ENCODE assay signal across 1 cellular context in the genomic region with DNA sequence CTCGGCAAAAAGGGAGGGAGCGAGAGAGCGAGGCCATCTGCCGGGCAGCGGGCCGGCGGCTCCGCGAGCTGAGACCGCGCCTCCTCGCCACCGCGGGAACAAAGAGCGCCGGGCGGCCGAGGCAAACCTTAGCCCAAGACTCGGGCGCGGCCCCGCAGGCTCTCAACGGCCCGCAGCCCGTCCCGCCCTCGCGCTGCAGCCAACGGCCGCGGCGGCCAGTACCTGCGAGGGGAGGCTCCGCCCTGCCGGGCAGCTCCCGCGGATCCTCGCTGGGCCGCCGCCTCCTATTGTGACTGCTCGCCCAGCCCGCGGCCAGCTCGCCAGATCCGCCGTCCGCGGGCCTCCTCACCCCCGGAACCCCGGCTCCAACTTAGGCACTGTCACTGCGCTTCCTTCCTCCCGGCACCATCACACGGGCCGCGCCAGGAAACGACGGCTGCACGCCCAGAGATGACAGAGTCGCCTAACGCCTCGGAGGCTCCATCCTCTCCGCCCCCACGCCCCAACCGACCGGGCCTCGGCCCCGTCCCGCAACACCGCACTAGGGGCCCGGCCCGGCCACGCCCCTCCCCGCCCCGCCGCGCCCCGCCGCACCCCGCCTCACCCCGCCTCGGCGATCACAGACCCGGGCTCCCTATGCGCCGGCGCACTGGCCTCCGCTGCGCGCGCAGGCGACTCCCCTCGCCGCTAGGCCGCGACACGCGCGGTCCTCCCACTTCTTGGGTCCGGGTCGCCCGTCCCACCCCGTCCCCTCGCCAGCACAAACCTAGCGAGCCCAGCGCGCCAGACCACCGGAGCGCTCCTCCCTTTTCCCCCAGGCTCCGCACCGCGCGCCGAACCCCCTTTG.
A peak's percentile ranks its signal among the peaks of the same experiment; 100 is the strongest.
TF ChIP-seq lines count a peak whose summit lies in the region.

No MANE protein-coding gene starts in this region.

TF ChIP-seq in HepG2, 621 proteins besides CTCF, POLR2A, EP300 and RAD21 (continued from another document and continues in another):
- TF ChIP-seq, protein P1, sequence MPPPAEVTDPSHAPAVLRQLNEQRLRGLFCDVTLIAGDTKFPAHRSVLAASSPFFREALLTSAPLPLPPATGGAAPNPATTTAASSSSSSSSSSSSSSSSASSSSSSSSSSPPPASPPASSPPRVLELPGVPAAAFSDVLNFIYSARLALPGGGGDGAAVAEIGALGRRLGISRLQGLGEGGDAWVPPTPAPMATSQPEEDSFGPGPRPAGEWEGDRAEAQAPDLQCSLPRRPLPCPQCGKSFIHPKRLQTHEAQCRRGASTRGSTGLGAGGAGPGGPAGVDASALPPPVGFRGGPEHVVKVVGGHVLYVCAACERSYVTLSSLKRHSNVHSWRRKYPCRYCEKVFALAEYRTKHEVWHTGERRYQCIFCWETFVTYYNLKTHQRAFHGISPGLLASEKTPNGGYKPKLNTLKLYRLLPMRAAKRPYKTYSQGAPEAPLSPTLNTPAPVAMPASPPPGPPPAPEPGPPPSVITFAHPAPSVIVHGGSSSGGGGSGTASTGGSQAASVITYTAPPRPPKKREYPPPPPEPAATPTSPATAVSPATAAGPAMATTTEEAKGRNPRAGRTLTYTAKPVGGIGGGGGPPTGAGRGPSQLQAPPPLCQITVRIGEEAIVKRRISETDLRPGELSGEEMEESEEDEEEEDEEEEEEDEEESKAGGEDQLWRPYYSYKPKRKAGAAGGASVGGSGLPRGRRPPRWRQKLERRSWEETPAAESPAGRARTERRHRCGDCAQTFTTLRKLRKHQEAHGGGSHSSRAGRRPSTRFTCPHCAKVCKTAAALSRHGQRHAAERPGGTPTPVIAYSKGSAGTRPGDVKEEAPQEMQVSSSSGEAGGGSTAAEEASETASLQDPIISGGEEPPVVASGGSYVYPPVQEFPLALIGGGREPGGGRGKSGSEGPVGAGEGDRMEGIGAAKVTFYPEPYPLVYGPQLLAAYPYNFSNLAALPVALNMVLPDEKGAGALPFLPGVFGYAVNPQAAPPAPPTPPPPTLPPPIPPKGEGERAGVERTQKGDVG (CRISPR knock-in tag; IDR thresholded peaks at IDR 0.05; ENCODE audit: borderline replicate concordance), result no peak
- TF ChIP-seq TCF12 (IDR thresholded peaks at IDR 0.05), result no peak
- TF ChIP-seq TCF12 (CRISPR knock-in tag; IDR thresholded peaks at IDR 0.05), result no peak
- TF ChIP-seq SRY (CRISPR knock-in tag; IDR thresholded peaks at IDR 0.05), result peak; percentile 15; the same call in 1 of the 2 replicates
- no peak for TF ChIP-seq ZNF432 (CRISPR knock-in tag; IDR thresholded peaks at IDR 0.05; ENCODE audit: borderline replicate concordance)
- TF ChIP-seq KDM2A (CRISPR knock-in tag; IDR thresholded peaks at IDR 0.05; ENCODE audit: borderline replicate concordance, low read depth), result peak; percentile 54
- TF ChIP-seq NCOA1 (CRISPR knock-in tag; IDR thresholded peaks at IDR 0.05), result no peak
- no peak for TF ChIP-seq SOX13 (IDR thresholded peaks at IDR 0.05)
- TF ChIP-seq SOX13 (CRISPR knock-in tag; conservative IDR thresholded peaks at IDR 0.05 in 1 of 2, IDR thresholded peaks at IDR 0.05 in 1 of 2), result no peak
- TF ChIP-seq, protein P2, sequence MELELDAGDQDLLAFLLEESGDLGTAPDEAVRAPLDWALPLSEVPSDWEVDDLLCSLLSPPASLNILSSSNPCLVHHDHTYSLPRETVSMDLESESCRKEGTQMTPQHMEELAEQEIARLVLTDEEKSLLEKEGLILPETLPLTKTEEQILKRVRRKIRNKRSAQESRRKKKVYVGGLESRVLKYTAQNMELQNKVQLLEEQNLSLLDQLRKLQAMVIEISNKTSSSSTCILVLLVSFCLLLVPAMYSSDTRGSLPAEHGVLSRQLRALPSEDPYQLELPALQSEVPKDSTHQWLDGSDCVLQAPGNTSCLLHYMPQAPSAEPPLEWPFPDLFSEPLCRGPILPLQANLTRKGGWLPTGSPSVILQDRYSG (CRISPR knock-in tag; IDR thresholded peaks at IDR 0.05), result 0 out of 2 replicates have a peak, but pooled peaks have one; percentile 51
- TF ChIP-seq ZNF230 (CRISPR knock-in tag; IDR thresholded peaks at IDR 0.05), result no peak
- 0 out of 2 replicates have a peak, but pooled peaks have one; percentile 6 for TF ChIP-seq MAF1 (CRISPR knock-in tag; IDR thresholded peaks at IDR 0.05; ENCODE audit: borderline replicate concordance)
- TF ChIP-seq, protein P3, sequence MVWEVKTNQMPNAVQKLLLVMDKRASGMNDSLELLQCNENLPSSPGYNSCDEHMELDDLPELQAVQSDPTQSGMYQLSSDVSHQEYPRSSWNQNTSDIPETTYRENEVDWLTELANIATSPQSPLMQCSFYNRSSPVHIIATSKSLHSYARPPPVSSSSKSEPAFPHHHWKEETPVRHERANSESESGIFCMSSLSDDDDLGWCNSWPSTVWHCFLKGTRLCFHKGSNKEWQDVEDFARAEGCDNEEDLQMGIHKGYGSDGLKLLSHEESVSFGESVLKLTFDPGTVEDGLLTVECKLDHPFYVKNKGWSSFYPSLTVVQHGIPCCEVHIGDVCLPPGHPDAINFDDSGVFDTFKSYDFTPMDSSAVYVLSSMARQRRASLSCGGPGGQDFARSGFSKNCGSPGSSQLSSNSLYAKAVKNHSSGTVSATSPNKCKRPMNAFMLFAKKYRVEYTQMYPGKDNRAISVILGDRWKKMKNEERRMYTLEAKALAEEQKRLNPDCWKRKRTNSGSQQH (CRISPR knock-in tag; IDR thresholded peaks at IDR 0.05; ENCODE audit: low read depth), result peak; percentile 58; the same call in 1 of the 2 replicates
- no peak for TF ChIP-seq PAF1 (CRISPR knock-in tag; IDR thresholded peaks at IDR 0.05)
- TF ChIP-seq, protein P4, sequence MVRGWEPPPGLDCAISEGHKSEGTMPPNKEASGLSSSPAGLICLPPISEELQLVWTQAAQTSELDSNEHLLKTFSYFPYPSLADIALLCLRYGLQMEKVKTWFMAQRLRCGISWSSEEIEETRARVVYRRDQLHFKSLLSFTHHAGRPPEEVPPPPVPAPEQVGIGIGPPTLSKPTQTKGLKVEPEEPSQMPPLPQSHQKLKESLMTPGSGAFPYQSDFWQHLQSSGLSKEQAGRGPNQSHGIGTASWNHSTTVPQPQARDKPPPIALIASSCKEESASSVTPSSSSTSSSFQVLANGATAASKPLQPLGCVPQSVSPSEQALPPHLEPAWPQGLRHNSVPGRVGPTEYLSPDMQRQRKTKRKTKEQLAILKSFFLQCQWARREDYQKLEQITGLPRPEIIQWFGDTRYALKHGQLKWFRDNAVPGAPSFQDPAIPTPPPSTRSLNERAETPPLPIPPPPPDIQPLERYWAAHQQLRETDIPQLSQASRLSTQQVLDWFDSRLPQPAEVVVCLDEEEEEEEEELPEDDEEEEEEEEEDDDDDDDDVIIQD (CRISPR knock-in tag; IDR thresholded peaks at IDR 0.05; ENCODE audit: low read depth), result no peak
- no peak for TF ChIP-seq ZZZ3 (CRISPR knock-in tag; IDR thresholded peaks at IDR 0.05; ENCODE audit: borderline replicate concordance)
- TF ChIP-seq ISL2 (CRISPR knock-in tag; IDR thresholded peaks at IDR 0.05), result peak; percentile 24; the same call in 1 of the 2 replicates
- TF ChIP-seq, protein P5, sequence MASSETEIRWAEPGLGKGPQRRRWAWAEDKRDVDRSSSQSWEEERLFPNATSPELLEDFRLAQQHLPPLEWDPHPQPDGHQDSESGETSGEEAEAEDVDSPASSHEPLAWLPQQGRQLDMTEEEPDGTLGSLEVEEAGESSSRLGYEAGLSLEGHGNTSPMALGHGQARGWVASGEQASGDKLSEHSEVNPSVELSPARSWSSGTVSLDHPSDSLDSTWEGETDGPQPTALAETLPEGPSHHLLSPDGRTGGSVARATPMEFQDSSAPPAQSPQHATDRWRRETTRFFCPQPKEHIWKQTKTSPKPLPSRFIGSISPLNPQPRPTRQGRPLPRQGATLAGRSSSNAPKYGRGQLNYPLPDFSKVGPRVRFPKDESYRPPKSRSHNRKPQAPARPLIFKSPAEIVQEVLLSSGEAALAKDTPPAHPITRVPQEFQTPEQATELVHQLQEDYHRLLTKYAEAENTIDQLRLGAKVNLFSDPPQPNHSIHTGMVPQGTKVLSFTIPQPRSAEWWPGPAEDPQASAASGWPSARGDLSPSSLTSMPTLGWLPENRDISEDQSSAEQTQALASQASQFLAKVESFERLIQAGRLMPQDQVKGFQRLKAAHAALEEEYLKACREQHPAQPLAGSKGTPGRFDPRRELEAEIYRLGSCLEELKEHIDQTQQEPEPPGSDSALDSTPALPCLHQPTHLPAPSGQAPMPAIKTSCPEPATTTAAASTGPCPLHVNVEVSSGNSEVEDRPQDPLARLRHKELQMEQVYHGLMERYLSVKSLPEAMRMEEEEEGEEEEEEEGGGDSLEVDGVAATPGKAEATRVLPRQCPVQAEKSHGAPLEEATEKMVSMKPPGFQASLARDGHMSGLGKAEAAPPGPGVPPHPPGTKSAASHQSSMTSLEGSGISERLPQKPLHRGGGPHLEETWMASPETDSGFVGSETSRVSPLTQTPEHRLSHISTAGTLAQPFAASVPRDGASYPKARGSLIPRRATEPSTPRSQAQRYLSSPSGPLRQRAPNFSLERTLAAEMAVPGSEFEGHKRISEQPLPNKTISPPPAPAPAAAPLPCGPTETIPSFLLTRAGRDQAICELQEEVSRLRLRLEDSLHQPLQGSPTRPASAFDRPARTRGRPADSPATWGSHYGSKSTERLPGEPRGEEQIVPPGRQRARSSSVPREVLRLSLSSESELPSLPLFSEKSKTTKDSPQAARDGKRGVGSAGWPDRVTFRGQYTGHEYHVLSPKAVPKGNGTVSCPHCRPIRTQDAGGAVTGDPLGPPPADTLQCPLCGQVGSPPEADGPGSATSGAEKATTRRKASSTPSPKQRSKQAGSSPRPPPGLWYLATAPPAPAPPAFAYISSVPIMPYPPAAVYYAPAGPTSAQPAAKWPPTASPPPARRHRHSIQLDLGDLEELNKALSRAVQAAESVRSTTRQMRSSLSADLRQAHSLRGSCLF (CRISPR knock-in tag; IDR thresholded peaks at IDR 0.05; ENCODE audit: borderline replicate concordance), result no peak
- no peak for TF ChIP-seq ZNF737 (CRISPR knock-in tag; IDR thresholded peaks at IDR 0.05; ENCODE audit: borderline replicate concordance)
- TF ChIP-seq, protein P6, sequence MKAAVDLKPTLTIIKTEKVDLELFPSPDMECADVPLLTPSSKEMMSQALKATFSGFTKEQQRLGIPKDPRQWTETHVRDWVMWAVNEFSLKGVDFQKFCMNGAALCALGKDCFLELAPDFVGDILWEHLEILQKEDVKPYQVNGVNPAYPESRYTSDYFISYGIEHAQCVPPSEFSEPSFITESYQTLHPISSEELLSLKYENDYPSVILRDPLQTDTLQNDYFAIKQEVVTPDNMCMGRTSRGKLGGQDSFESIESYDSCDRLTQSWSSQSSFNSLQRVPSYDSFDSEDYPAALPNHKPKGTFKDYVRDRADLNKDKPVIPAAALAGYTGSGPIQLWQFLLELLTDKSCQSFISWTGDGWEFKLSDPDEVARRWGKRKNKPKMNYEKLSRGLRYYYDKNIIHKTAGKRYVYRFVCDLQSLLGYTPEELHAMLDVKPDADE (CRISPR knock-in tag; IDR thresholded peaks at IDR 0.05), result 0 out of 2 replicates have a peak, but pooled peaks have one; percentile 73
- TF ChIP-seq ZNF274 (CRISPR knock-in tag; IDR thresholded peaks at IDR 0.05), result no peak
- peak; percentile 81; the same call in 1 of the 2 replicates for TF ChIP-seq SIN3A (IDR thresholded peaks at IDR 0.05; ENCODE audit: borderline replicate concordance, low read depth, low read length)
- peak; percentile 74; the same call in 1 of the 2 replicates for TF ChIP-seq SMYD3 (CRISPR knock-in tag; IDR thresholded peaks at IDR 0.05)
- TF ChIP-seq PHF20 (CRISPR knock-in tag; IDR thresholded peaks at IDR 0.05), result peak; percentile 69
- peak; percentile 66; the same call in 1 of the 2 replicates for TF ChIP-seq AHR (CRISPR knock-in tag; IDR thresholded peaks at IDR 0.05)
- TF ChIP-seq ZSCAN29 (CRISPR knock-in tag; conservative IDR thresholded peaks at IDR 0.05), result no peak
- TF ChIP-seq CBFB (CRISPR knock-in tag; IDR thresholded peaks at IDR 0.05), result 0 out of 2 replicates have a peak, but pooled peaks have one; percentile 25
- TF ChIP-seq RBFOX2 (IDR thresholded peaks at IDR 0.05; ENCODE audit: low read depth, low read length), result peak; percentile 84
- TF ChIP-seq ZNF143 (CRISPR knock-in tag; IDR thresholded peaks at IDR 0.05), result peak; percentile 16; the same call in 1 of the 2 replicates
- TF ChIP-seq MED8 (CRISPR knock-in tag; IDR thresholded peaks at IDR 0.05; ENCODE audit: insufficient replicate concordance), result no peak
- TF ChIP-seq, protein P7, sequence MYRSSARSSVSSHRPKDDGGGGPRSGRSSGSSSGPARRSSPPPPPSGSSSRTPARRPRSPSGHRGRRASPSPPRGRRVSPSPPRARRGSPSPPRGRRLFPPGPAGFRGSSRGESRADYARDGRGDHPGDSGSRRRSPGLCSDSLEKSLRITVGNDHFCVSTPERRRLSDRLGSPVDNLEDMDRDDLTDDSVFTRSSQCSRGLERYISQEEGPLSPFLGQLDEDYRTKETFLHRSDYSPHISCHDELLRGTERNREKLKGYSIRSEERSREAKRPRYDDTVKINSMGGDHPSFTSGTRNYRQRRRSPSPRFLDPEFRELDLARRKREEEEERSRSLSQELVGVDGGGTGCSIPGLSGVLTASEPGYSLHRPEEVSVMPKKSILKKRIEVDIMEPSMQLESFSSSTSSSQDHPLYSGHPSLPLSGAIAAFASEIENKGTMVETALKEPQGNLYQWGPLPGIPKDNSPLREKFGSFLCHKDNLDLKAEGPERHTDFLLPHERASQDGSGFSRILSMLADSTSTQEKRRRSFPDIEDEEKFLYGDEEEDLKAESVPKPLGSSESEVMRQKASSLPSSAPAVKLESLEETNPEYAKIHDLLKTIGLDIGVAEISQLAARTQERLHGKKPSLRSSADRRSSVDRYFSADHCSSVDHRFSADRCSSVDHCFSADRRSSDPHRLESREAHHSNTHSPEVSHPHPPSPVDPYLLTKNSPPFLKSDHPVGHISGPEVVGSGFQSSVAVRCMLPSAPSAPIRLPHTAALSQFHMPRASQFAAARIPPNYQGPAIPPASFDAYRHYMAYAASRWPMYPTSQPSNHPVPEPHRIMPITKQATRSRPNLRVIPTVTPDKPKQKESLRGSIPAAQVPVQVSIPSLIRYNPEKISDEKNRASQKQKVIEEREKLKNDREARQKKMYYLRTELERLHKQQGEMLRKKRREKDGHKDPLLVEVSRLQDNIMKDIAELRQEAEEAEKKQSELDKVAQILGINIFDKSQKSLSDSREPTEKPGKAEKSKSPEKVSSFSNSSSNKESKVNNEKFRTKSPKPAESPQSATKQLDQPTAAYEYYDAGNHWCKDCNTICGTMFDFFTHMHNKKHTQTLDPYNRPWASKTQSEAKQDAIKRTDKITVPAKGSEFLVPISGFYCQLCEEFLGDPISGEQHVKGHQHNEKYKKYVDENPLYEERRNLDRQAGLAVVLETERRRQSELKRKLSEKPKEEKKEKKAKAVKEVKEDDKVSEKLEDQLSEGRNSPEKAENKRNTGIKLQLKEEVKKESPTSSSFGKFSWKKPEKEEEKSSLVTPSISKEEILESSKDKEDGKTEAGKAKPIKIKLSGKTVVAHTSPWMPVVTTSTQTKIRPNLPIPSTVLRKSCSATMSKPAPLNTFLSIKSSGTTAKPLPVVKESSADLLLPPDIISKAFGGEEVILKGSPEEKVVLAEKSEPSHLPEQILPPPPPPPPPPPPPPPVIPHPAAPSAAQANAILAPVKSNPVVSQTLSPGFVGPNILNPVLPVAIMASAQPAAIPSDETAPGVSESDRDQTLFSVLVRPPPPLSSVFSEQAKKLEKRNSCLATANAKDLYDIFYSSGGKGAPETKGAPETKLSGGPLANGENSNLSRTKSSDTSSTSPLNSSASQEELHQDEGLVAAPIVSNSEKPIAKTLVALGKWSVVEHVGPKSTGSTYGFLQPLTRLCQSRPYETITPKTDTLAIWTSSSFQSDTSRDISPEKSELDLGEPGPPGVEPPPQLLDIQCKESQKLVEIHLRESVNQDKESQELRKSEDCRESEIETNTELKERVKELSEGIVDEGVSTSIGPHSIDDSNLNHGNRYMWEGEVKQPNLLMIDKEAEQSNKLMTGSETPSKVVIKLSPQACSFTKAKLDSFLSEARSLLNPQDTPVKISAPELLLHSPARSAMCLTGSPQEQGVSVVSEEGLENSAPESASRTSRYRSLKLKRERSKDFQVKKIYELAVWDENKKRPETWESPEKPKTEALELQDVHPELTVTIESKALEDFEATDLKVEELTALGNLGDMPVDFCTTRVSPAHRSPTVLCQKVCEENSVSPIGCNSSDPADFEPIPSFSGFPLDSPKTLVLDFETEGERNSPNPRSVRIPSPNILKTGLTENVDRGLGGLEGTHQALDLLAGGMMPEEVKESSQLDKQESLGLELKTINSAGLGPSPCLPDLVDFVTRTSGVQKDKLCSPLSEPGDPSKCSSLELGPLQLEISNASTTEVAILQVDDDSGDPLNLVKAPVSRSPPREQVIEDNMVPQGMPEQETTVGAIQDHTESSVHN (CRISPR knock-in tag; IDR thresholded peaks at IDR 0.05), result no peak
